ENCODE assay signal across 1 cellular context in the genomic region with DNA sequence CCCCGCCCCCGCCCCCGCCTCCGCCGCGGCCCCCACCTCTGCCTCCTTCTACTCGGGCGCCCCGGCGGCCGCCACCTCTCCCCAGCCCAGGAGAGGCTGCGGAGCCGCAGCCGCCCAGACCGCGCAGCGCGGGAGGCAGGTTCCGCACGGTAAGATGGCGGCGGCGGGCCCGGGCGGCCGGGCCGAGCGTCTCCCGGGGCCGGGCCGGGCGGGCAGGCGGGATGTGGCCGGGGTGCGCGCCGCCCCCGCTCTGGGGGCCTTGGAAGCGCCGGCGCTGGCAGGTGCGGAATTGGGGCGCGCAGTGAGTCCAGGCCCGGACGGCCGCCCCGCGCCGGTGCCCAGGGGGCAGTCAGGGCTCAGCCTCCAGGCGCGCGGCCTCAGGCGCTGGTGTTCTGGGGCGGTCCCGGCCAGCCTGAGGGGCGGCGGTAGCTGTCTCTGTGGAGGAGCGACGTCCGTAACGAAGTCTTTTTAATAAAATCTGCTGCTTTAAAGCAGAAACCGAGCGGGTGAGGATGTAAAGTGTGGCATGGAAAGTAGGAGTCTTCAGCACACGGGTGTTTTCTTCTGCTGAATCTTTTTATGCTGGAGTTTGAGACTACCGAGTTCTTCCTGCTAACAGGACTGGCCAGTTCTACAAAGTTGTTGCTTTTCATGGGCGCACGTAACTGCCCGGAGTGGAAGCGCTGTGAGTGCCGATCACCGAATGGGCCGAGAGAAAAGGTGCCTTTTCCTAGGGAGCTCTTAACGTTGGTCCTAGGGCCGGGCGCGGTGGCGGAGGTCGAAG.
A peak's percentile ranks its signal among the peaks of the same experiment; 100 is the strongest.
TF ChIP-seq lines count a peak whose summit lies in the region.

Gene GID8, plus strand, starts transcription at position 43 of the 784 bp plus-strand sequence. CDS start 3,356 bp downstream, outside the sequence.

TF ChIP-seq in GM12878, 131 proteins besides CTCF, POLR2A, EP300 and RAD21 (continued from another document):
- TF ChIP-seq MEF2A (IDR thresholded peaks at IDR 0.05; ENCODE audit: insufficient read depth, low read depth, low read length) (no peak), EED (IDR thresholded peaks at IDR 0.05; ENCODE audit: low read depth) (no peak), MTA2 (IDR thresholded peaks at IDR 0.05; ENCODE audit: low read depth) (no peak), PRDM15 (CRISPR knock-in tag; IDR thresholded peaks at IDR 0.05) (no peak), NR2F1 (conservative IDR thresholded peaks at IDR 0.05) (peak; percentile 62), LARP7 (IDR thresholded peaks at IDR 0.05) (peak; percentile 91), BCLAF1 (IDR thresholded peaks at IDR 0.05) (peak; percentile 63; the same call in 1 of the 2 replicates), HCFC1 (IDR thresholded peaks at IDR 0.05; ENCODE audit: low read length) (no peak), ZNF592 (IDR thresholded peaks at IDR 0.05) (no peak), BACH1 (IDR thresholded peaks at IDR 0.05; ENCODE audit: borderline replicate concordance) (peak; percentile 50; the same call in 1 of the 2 replicates), YY1 (IDR thresholded peaks at IDR 0.05; ENCODE audit: low read depth, low read length) (peak; percentile 43; the same call in 1 of the 2 replicates), NFIC (IDR thresholded peaks at IDR 0.05; ENCODE audit: low read depth, low read length) (no peak), SMARCA5 (IDR thresholded peaks at IDR 0.05) (peak; percentile 80)
TF ChIP-seq in GM12878: peak in this region for 13.
